ENCODE assay signal across 14 cellular contexts in the genomic region with DNA sequence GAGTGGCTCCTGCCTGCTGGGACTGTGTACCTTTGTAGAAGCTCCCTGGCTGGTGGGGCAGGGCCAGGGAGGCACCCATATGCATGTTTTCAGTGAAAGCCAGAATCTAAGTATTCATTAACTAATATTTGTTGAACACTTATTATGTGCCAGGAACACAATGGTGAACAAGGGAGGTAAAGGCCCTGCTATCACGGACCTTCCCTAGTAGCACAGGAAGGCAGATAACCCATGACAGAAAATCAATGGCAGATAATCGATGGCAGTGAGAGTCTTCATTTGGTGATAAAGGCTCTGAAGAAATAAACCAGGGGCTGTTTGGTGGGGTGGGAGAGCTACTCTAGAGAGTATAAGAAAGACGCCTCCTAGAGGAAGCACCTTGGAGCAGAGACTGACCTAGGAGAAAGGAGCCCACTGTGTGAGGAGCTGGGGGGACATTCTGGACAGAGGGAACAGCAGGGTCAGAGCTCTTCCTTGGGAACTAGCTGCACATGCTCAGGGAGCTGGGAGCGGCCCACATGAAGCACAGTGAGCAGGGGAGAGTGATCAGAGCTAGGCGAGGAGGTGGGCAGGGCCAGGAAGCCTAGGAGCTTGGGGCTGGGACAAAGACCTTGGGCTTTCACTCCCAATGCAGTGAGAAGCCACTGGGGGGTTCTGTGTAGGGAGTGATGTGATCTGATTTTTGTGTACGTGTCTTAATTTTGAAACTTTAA.
"Had no signal": no experiment of that assay in that cellular context is flagged by ENCODE, and none has a peak within 500 bp of the region (broad histone marks: within the 10 kb centered on the region; RNA-seq: fewer than 3 reads in every experiment).

No MANE protein-coding gene starts in this region.

- H3K36me3 Mint-ChIP-seq: activated naive CD8-positive, alpha-beta T cell treated with anti-CD3 and anti-CD28 coated beads for 36 hours; naive thymus-derived CD8-positive, alpha-beta T cell; stimulated activated naive B cell treated with anti-CD40 and anti-IgM and Interleukin-4, amounts not matched to agents 10 μg/mL and 1 μg/mL and 100 μg/mL, for 72 hours had no signal

- H3K4me1 Mint-ChIP-seq: activated naive CD8-positive, alpha-beta T cell treated with anti-CD3 and anti-CD28 coated beads for 36 hours had no signal

- DNase-seq: activated CD4-positive, alpha-beta T cell treated with anti-CD3 and anti-CD28 coated beads, Interleukin-2, amount 10 ng/mL, durations not matched to agents 7 days and 5 days; activated CD8-positive, alpha-beta memory T cell treated with anti-CD3 and anti-CD28 coated beads, Interleukin-2, amount 50 U/mL, for 48 hours; activated naive CD8-positive, alpha-beta T cell treated with anti-CD3 and anti-CD28 coated beads for 36 hours; cerebellar nuclear complex; effector memory CD8-positive, alpha-beta T cell; mammary epithelial cell; naive thymus-derived CD8-positive, alpha-beta T cell; nucleus accumbens; stimulated activated CD4-positive, alpha-beta T cell treated with anti-CD3 and anti-CD28 coated beads, Interleukin-2, amount 100 ng/mL, for 48 hours; stimulated activated naive B cell treated with anti-CD40 and anti-IgM and Interleukin-4, amounts not matched to agents 10 μg/mL and 1 μg/mL and 100 μg/mL, for 72 hours; trophoblast cell had no signal

- H3K9me3 Mint-ChIP-seq: activated CD4-positive, alpha-beta T cell treated with anti-CD3 and anti-CD28 coated beads, Interleukin-2, amount 10 ng/mL, durations not matched to agents 7 days and 5 days; activated naive CD8-positive, alpha-beta T cell treated with anti-CD3 and anti-CD28 coated beads for 36 hours; dendritic cell treated with granulocyte-macrophage colony-stimulating factor and Interleukin-4, amounts not matched to agents 40 ng/mL and 50 ng/mL, for 4 days; effector memory CD8-positive, alpha-beta T cell; naive thymus-derived CD8-positive, alpha-beta T cell; stimulated activated naive B cell treated with anti-CD40 and anti-IgM and Interleukin-4, amounts not matched to agents 10 μg/mL and 1 μg/mL and 100 μg/mL, for 72 hours; T-helper 2 cell treated with Interferon-gamma antibody and Interleukin-4, amounts not matched to agents 5 μg/mL and 100 μg/mL, for 36 hours had no signal

- H3K27me3 Mint-ChIP-seq: activated CD4-positive, alpha-beta T cell treated with anti-CD3 and anti-CD28 coated beads, Interleukin-2, amount 10 ng/mL, durations not matched to agents 7 days and 5 days; dendritic cell treated with granulocyte-macrophage colony-stimulating factor and Interleukin-4, amounts not matched to agents 40 ng/mL and 50 ng/mL, for 4 days; effector memory CD8-positive, alpha-beta T cell; naive thymus-derived CD8-positive, alpha-beta T cell; stimulated activated naive B cell treated with anti-CD40 and anti-IgM and Interleukin-4, amounts not matched to agents 10 μg/mL and 1 μg/mL and 100 μg/mL, for 72 hours had no signal

- H3K27ac ChIP-seq: epithelial cell of prostate had no signal

- H3K4me3 Mint-ChIP-seq: activated CD4-positive, alpha-beta T cell treated with anti-CD3 and anti-CD28 coated beads, Interleukin-2, amount 10 ng/mL, durations not matched to agents 7 days and 5 days; activated naive CD8-positive, alpha-beta T cell treated with anti-CD3 and anti-CD28 coated beads for 36 hours; dendritic cell treated with granulocyte-macrophage colony-stimulating factor and Interleukin-4, amounts not matched to agents 40 ng/mL and 50 ng/mL, for 4 days; effector memory CD8-positive, alpha-beta T cell; naive thymus-derived CD8-positive, alpha-beta T cell; stimulated activated naive B cell treated with anti-CD40 and anti-IgM and Interleukin-4, amounts not matched to agents 10 μg/mL and 1 μg/mL and 100 μg/mL, for 72 hours; T-helper 2 cell treated with Interferon-gamma antibody and Interleukin-4, amounts not matched to agents 5 μg/mL and 100 μg/mL, for 36 hours had no signal

- ATAC-seq: effector memory CD8-positive, alpha-beta T cell; naive thymus-derived CD8-positive, alpha-beta T cell; stimulated activated naive B cell treated with anti-CD40 and anti-IgM and Interleukin-4, amounts not matched to agents 10 μg/mL and 1 μg/mL and 100 μg/mL, for 72 hours had no signal

- H3K27ac Mint-ChIP-seq: activated CD4-positive, alpha-beta T cell treated with anti-CD3 and anti-CD28 coated beads, Interleukin-2, amount 10 ng/mL, durations not matched to agents 7 days and 5 days; activated naive CD8-positive, alpha-beta T cell treated with anti-CD3 and anti-CD28 coated beads for 36 hours; dendritic cell treated with granulocyte-macrophage colony-stimulating factor and Interleukin-4, amounts not matched to agents 40 ng/mL and 50 ng/mL, for 4 days; stimulated activated naive B cell treated with anti-CD40 and anti-IgM and Interleukin-4, amounts not matched to agents 10 μg/mL and 1 μg/mL and 100 μg/mL, for 72 hours; T-helper 2 cell treated with Interferon-gamma antibody and Interleukin-4, amounts not matched to agents 5 μg/mL and 100 μg/mL, for 36 hours had no signal
